13 cellular contexts compared by ENCODE assay signal in the genomic region with DNA sequence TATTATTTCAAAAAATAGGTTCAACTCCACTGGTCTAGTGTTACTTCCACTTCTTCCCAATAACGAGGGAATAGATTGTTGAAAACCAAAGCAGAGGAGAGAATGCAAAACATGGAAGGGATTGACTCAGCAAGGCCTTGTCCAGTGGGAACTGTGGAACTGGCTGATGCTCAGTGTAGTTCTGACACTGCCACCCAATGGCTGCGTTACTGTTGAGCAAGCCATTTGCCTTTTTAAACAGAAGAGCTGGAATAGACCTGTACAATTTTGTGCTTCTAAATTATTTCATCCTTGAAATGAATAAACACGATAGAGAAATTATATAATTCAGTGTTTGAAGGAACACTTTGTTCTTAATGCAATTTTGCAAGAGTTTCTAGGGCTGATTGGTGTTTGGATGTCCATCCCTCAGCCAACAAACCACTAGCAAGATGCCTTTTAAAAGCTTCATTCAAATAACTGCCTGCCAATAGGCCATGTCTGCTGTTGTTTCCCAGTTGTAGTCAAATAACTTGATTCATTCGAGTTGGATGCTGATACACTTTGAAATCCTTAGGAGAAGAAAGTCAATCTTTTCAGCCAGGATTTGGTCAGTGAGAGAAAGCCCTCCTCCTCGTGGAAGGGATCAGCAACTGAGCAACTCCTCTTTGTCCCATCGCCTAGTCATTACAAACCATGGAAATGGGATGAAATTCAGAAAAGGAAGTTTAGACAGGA. TPM values are rescaled to one million over a fixed set of nuclear protein-coding genes. Genes with fewer than 3 reads are reported as not detected.
DNase-seq lines count a peak whose midpoint lies in the region; ATAC-seq and TF ChIP-seq lines count a peak whose summit lies in the region.
"Had no signal": no experiment of that assay in that cellular context is flagged by ENCODE, and none has a peak within 500 bp of the region (broad histone marks: within the 10 kb centered on the region; RNA-seq: fewer than 3 reads in every experiment).

No MANE protein-coding gene starts in this region.

- H3K4me1 Mint-ChIP-seq in stimulated activated naive CD8-positive, alpha-beta T cell treated with anti-CD3 and anti-CD28 coated beads, Interleukin-15, amount 100 ng/mL, for 72 hours = no peaks in the 10 kb centered on the region
- H3K4me1 Mint-ChIP-seq: activated naive CD8-positive, alpha-beta T cell treated with anti-CD3 and anti-CD28 coated beads, Interleukin-2, amount 10 ng/mL, durations not matched to agents 7 days and 5 days; CD4-positive, CD25-positive, alpha-beta regulatory T cell had no signal

- H3K9me3 ChIP-seq in OCI-LY1 (ENCODE audit: low read length) = no peaks in the 10 kb centered on the region

- H3K27me3 Mint-ChIP-seq in stimulated activated naive CD8-positive, alpha-beta T cell treated with anti-CD3 and anti-CD28 coated beads, Interleukin-15, amount 100 ng/mL, for 72 hours = no peaks in the 10 kb centered on the region

- peaks cover 3% of the 10 kb centered on the region; the same call in 1 of the 2 replicates for H3K27me3 ChIP-seq in OCI-LY1 (ENCODE audit: insufficient read depth, low read length)

- H3K4me3 Mint-ChIP-seq in stimulated activated naive CD8-positive, alpha-beta T cell treated with anti-CD3 and anti-CD28 coated beads, Interleukin-15, amount 100 ng/mL, for 72 hours = no peak overlapping the region
- H3K4me3 Mint-ChIP-seq: activated naive CD8-positive, alpha-beta T cell treated with anti-CD3 and anti-CD28 coated beads, Interleukin-2, amount 10 ng/mL, durations not matched to agents 7 days and 5 days; CD4-positive, CD25-positive, alpha-beta regulatory T cell had no signal

- no peak overlapping the region for H3K4me3 ChIP-seq in OCI-LY1 (ENCODE audit: low read depth, low read length, poor library complexity, severe bottlenecking)

- TF ChIP-seq CTCF in AG09319 (IDR thresholded peaks at IDR 0.05; ENCODE audit: low read depth, low read length) = peak; percentile 15
- TF ChIP-seq CTCF in OCI-LY1 (IDR thresholded peaks at IDR 0.05; ENCODE audit: low read length) = peak; percentile 55; the same call in 1 of the 2 replicates
- TF ChIP-seq CTCF in omental fat pad (IDR thresholded peaks at IDR 0.05) = no peak

- no peak overlapping the region for H3K4me2 ChIP-seq in OCI-LY1 (ENCODE audit: low read length)
- H3K4me2 ChIP-seq: KMS-11 had no signal

- no peaks in the 10 kb centered on the region for H3F3A ChIP-seq in OCI-LY1 (ENCODE audit: insufficient read depth, low read length)

- H4K20me1 ChIP-seq in OCI-LY1 (ENCODE audit: insufficient read depth, low read length) = no peaks in the 10 kb centered on the region

- H3K9ac ChIP-seq in OCI-LY1 (ENCODE audit: low read length) = no peak overlapping the region
- H3K9ac ChIP-seq: KMS-11 had no signal

- no peaks in the 10 kb centered on the region for H3K79me2 ChIP-seq in OCI-LY1 (ENCODE audit: insufficient read depth, low read length)

- H3K9me3 Mint-ChIP-seq in stimulated activated naive CD8-positive, alpha-beta T cell treated with anti-CD3 and anti-CD28 coated beads, Interleukin-15, amount 100 ng/mL, for 72 hours = no peaks in the 10 kb centered on the region
- H3K9me3 Mint-ChIP-seq: activated naive CD8-positive, alpha-beta T cell treated with anti-CD3 and anti-CD28 coated beads, Interleukin-2, amount 10 ng/mL, durations not matched to agents 7 days and 5 days had no signal

- H3K4me1 ChIP-seq in OCI-LY1 (ENCODE audit: insufficient read depth, low read length, severe bottlenecking) = no peaks in the 10 kb centered on the region

- no peaks in the 10 kb centered on the region for H3K9me2 ChIP-seq in OCI-LY1 (ENCODE audit: low read depth, low read length)

- no peak overlapping the region for H2AFZ ChIP-seq in OCI-LY1 (ENCODE audit: low read length)

- H3K27ac ChIP-seq in OCI-LY1 (ENCODE audit: low read depth, low read length, poor library complexity, severe bottlenecking) = no peak overlapping the region
- H3K27ac ChIP-seq: KMS-11 had no signal

- DNase-seq in AG09319 (ENCODE audit: extremely low read depth, low read depth) (no peak), fibroblast of peridontal ligament (ENCODE audit: extremely low read depth) (peak; percentile 44), omental fat pad (ENCODE audit: low spot score) (no peak), iPS-NIHi7 (ENCODE audit: extremely low spot score) (no peak), GM19238 (ENCODE audit: insufficient read length, low spot score) (no peak)
- DNase-seq in stimulated activated naive CD8-positive, alpha-beta T cell treated with anti-CD3 and anti-CD28 coated beads, Interleukin-15, amount 100 ng/mL, for 72 hours = no peak
- DNase-seq: activated naive CD8-positive, alpha-beta T cell treated with anti-CD3 and anti-CD28 coated beads, Interleukin-2, amount 10 ng/mL, durations not matched to agents 7 days and 5 days; CD4-positive, CD25-positive, alpha-beta regulatory T cell had no signal

- H3K27ac Mint-ChIP-seq in stimulated activated naive CD8-positive, alpha-beta T cell treated with anti-CD3 and anti-CD28 coated beads, Interleukin-15, amount 100 ng/mL, for 72 hours = no peak overlapping the region
- H3K27ac Mint-ChIP-seq: activated naive CD8-positive, alpha-beta T cell treated with anti-CD3 and anti-CD28 coated beads, Interleukin-2, amount 10 ng/mL, durations not matched to agents 7 days and 5 days had no signal

- ATAC-seq in omental fat pad (ENCODE audit: low FRiP score) = peak; percentile 56
- no peak for ATAC-seq in GM19455 (IDR thresholded peaks at IDR 0.05; ENCODE audit: unreplicated experiment)
- no peak for ATAC-seq in stimulated activated naive CD8-positive, alpha-beta T cell treated with anti-CD3 and anti-CD28 coated beads, Interleukin-15, amount 100 ng/mL, for 72 hours

- no peaks in the 10 kb centered on the region for H3K36me3 ChIP-seq in OCI-LY1 (ENCODE audit: insufficient read depth, low read length)

RNA-seq across cellular contexts. Expression of gene MGP, which starts 7.2 kb away (rescaled TPM):
- total RNA-seq in omental fat pad = 100 to 1,000 TPM; 317 to 851 (median 829) TPM
- total RNA-seq: T-helper 2 cell treated with Interferon-gamma antibody and Interleukin-4, amounts not matched to agents 100 ng/mL and 5 ng/mL, for 36 hours had no signal

RNA-seq across cellular contexts. Expression of gene ERP27, which starts 45.5 kb away (rescaled TPM):
- under 1 TPM in 2 of 4 donors, not detected in 2; 0.56 to 0.60 TPM for total RNA-seq in omental fat pad

RNA-seq across cellular contexts. Expression of gene ART4, which starts 49.6 kb away (rescaled TPM):
- total RNA-seq in omental fat pad = 1 to 10 TPM; 1.9 to 6.2 (median 4.3) TPM
- total RNA-seq: activated naive CD8-positive, alpha-beta T cell treated with anti-CD3 and anti-CD28 coated beads, Interleukin-2, amount 10 ng/mL, durations not matched to agents 7 days and 5 days; CD4-positive, CD25-positive, alpha-beta regulatory T cell; kidney epithelial cell; T-helper 2 cell treated with Interferon-gamma antibody and Interleukin-4, amounts not matched to agents 100 ng/mL and 5 ng/mL, for 36 hours had no signal

Comparison
In these comparisons a context has a peak if more than half of its experiments do, and no peak if none do; other contexts are left out.
1. CTCF ChIP-seq: peak in AG09319 (single experiment) and OCI-LY1 (single experiment); none in omental fat pad (0 of 3).